In genomic region chr19:13906525-13906904, GRCh38 we compare ENCODE assay signal across 8 cellular contexts. TPM values are rescaled to one million over a fixed set of nuclear protein-coding genes. Genes with fewer than 3 reads are reported as not detected.
DNase-seq lines count a peak whose midpoint lies in the region; ATAC-seq and TF ChIP-seq lines count a peak whose summit lies in the region.

No MANE protein-coding gene starts in this region.

- H3K27ac ChIP-seq in SU-DHL-6 (ENCODE audit: low read depth, low read length), result no peak overlapping the region; the same call in 1 of the 2 replicates
- H3K27ac ChIP-seq in effector memory CD4-positive, alpha-beta T cell (ENCODE audit: insufficient read depth, low read length, poor library complexity, severe bottlenecking), result peak overlapping the region; percentile 72

- peak overlapping the region; percentile 66 for H2AFZ ChIP-seq in SU-DHL-6 (ENCODE audit: low read depth, low read length, severe bottlenecking)

- H3K4me2 ChIP-seq in SU-DHL-6 (ENCODE audit: low read depth, low read length, poor library complexity, severe bottlenecking), result peak overlapping the region; percentile 54

- DNase-seq in ELR (ENCODE audit: low read depth) (peak; percentile 22), myocyte (ENCODE audit: low read depth) (peak; percentile 33), GM13976 (ENCODE audit: low spot score) (no peak)
- peak in 2 of 3 donors; percentile 17 to 21 for DNase-seq in effector memory CD4-positive, alpha-beta T cell

- peaks cover 15% of the 10 kb centered on the region for H3K4me1 ChIP-seq in effector memory CD4-positive, alpha-beta T cell (ENCODE audit: control insufficient read depth, insufficient read depth, low read length, poor library complexity, severe bottlenecking)

- H3K36me3 ChIP-seq in SU-DHL-6 (ENCODE audit: low read length), result no peaks in the 10 kb centered on the region
- no peaks in the 10 kb centered on the region for H3K36me3 ChIP-seq in effector memory CD4-positive, alpha-beta T cell (ENCODE audit: control insufficient read depth, insufficient read depth, low read length)

- no peaks in the 10 kb centered on the region for H3K9me3 ChIP-seq in SU-DHL-6 (ENCODE audit: insufficient read depth, low read length)
- no peaks in the 10 kb centered on the region for H3K9me3 ChIP-seq in effector memory CD4-positive, alpha-beta T cell (ENCODE audit: control insufficient read depth, low read length)

- H3K9ac ChIP-seq in SU-DHL-6 (ENCODE audit: low read length), result peak overlapping the region; percentile 74

- TF ChIP-seq CTCF in SU-DHL-6 (IDR thresholded peaks at IDR 0.05; ENCODE audit: insufficient read depth, low read length, poor library complexity, severe bottlenecking) (no peak), GM13976 (IDR thresholded peaks at IDR 0.05; ENCODE audit: borderline replicate concordance, control extremely low read depth, extremely low read depth, insufficient read depth, missing control alignments) (no peak)

- H3F3A ChIP-seq in SU-DHL-6 (ENCODE audit: insufficient read depth), result 0 out of 2 replicates have a peak, but pooled peaks cover 3% of the 10 kb centered on the region

- ATAC-seq in HG02884 (IDR thresholded peaks at IDR 0.05; ENCODE audit: unreplicated experiment) (peak; percentile 5), HG03135 (IDR thresholded peaks at IDR 0.05; ENCODE audit: unreplicated experiment) (no peak), HG02571 (IDR thresholded peaks at IDR 0.05; ENCODE audit: unreplicated experiment) (no peak)

- in situ Hi-C loops in GM13976 (cut with MboI; ENCODE audit: low sequenced_read_pairs, unreplicated experiment), result no loop called here

- H3K9me2 ChIP-seq in SU-DHL-6 (replicated peaks; ENCODE audit: insufficient read depth, low read length), result no peaks in the 10 kb centered on the region

- peaks cover 4% of the 10 kb centered on the region for H3K79me2 ChIP-seq in SU-DHL-6 (ENCODE audit: insufficient read depth, low read length)

- no peaks in the 10 kb centered on the region for H3K27me3 ChIP-seq in SU-DHL-6 (ENCODE audit: low read length)
- no peaks in the 10 kb centered on the region for H3K27me3 ChIP-seq in effector memory CD4-positive, alpha-beta T cell (replicated peaks; ENCODE audit: control insufficient read depth, insufficient read depth, low read length, poor library complexity, severe bottlenecking)

- no peaks in the 10 kb centered on the region for H4K20me1 ChIP-seq in SU-DHL-6 (ENCODE audit: low read depth, low read length)

- H3K4me3 ChIP-seq in SU-DHL-6 (ENCODE audit: insufficient read depth, low read length, poor library complexity, severe bottlenecking), result peak overlapping the region; percentile 74
- H3K4me3 ChIP-seq in effector memory CD4-positive, alpha-beta T cell (ENCODE audit: insufficient read depth, low read depth, low read length, poor library complexity, severe bottlenecking), result peak overlapping the region; percentile 93

RNA-seq across cellular contexts. Expression of gene CC2D1A, which starts 0.5 kb away (rescaled TPM):
- 15.9 and 23.7 TPM in 2 replicates for total RNA-seq in myocyte
- polyA plus RNA-seq in myocyte (2012), result 25.4 TPM

RNA-seq across cellular contexts. Expression of gene BRME1, which starts 0.6 kb away (rescaled TPM):
- total RNA-seq in myocyte, result 0.43 and 1.0 TPM in 2 replicates
- polyA plus RNA-seq in myocyte (2012), result 0.95 TPM

RNA-seq across cellular contexts. Expression of gene NANOS3, which starts 29.6 kb away (rescaled TPM):
- total RNA-seq in myocyte, result 0.83 TPM in 1 of 2 replicates, not detected in the other
- polyA plus RNA-seq in myocyte (2012), result 6.0 TPM

RNA-seq across cellular contexts. Expression of gene PODNL1, which starts 31.7 kb away (rescaled TPM):
- 2.0 and 5.6 TPM in 2 replicates for total RNA-seq in myocyte
- 49.7 TPM for polyA plus RNA-seq in myocyte (2012)

RNA-seq across cellular contexts. Expression of gene DCAF15, which starts 45.8 kb away (rescaled TPM):
- total RNA-seq in myocyte, result 13.7 and 15.8 TPM in 2 replicates
- polyA plus RNA-seq in myocyte (2012), result 20.7 TPM
